Comparison of ENCODE assay signal across 18 cellular contexts in the genomic region with DNA sequence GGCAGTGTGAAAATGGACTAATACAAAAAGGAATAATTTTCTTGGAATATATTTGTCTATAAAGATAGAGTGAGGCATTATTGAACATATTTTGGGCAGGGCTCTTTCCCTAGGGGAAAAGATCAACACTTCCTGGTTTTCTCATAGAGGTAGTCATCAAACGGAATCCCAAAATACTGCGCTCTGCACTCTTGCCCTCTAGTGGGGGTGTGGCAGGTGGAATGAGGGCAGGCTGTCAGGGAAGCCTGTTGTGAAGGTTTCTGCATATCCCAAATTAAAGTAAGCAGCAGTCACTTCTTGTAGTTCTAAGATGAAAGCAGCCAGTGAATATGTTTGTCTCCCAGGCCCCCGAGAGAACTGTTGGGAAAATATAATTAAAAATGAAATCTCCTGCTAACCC.
"Had no signal": no experiment of that assay in that cellular context is flagged by ENCODE, and none has a peak within 500 bp of the region (broad histone marks: within the 10 kb centered on the region; RNA-seq: fewer than 3 reads in every experiment).

No MANE protein-coding gene starts in this region.

- H3K4me1 Mint-ChIP-seq: activated naive CD8-positive, alpha-beta T cell treated with anti-CD3 and anti-CD28 coated beads, Interleukin-2, amount 10 ng/mL, durations not matched to agents 7 days and 5 days; central memory CD8-positive, alpha-beta T cell; mesothelial cell of epicardium had no signal

- DNase-seq: activated CD4-positive, alpha-beta T cell treated with anti-CD3 and anti-CD28 coated beads, Interleukin-2, amount 50 U/mL, for 1 hour; activated naive CD4-positive, alpha-beta T cell; activated naive CD8-positive, alpha-beta T cell treated with anti-CD3 and anti-CD28 coated beads, Interleukin-2, amount 10 ng/mL, durations not matched to agents 7 days and 5 days; effector CD8-positive, alpha-beta T cell; foreskin melanocyte; heart left ventricle; left colon; lower lobe of right lung; ovary; right lobe of liver; T-helper 2 cell; upper lobe of left lung had no signal

- H3K4me3 Mint-ChIP-seq: activated naive CD8-positive, alpha-beta T cell treated with anti-CD3 and anti-CD28 coated beads, Interleukin-2, amount 10 ng/mL, durations not matched to agents 7 days and 5 days; brain; central memory CD8-positive, alpha-beta T cell; mesothelial cell of epicardium; neural crest cell; stimulated activated naive CD8-positive, alpha-beta T cell treated with anti-CD3 and anti-CD28 coated beads, Interleukin-15, Interleukin-2, amounts not matched to agents 100 ng/mL and 50 ng/mL, for 24 hours had no signal

- H3K4me1 ChIP-seq: heart left ventricle, lower lobe of right lung, right lobe of liver, upper lobe of left lung had no signal

- H3K4me3 ChIP-seq: coronary artery, heart left ventricle, lower lobe of right lung, ovary, right lobe of liver, upper lobe of left lung had no signal

- H3K36me3 ChIP-seq: heart left ventricle, lower lobe of right lung, ovary, right lobe of liver, upper lobe of left lung had no signal

- H3K27ac ChIP-seq: coronary artery, heart left ventricle, lower lobe of right lung, ovary, right lobe of liver, upper lobe of left lung had no signal

- H3K27ac Mint-ChIP-seq: activated naive CD8-positive, alpha-beta T cell treated with anti-CD3 and anti-CD28 coated beads, Interleukin-2, amount 10 ng/mL, durations not matched to agents 7 days and 5 days; mesothelial cell of epicardium; stimulated activated naive CD8-positive, alpha-beta T cell treated with anti-CD3 and anti-CD28 coated beads, Interleukin-15, Interleukin-2, amounts not matched to agents 100 ng/mL and 50 ng/mL, for 24 hours had no signal

- H3K36me3 Mint-ChIP-seq: activated naive CD8-positive, alpha-beta T cell treated with anti-CD3 and anti-CD28 coated beads, Interleukin-2, amount 10 ng/mL, durations not matched to agents 7 days and 5 days; brain; mesothelial cell of epicardium had no signal

- H3K27me3 Mint-ChIP-seq: activated naive CD8-positive, alpha-beta T cell treated with anti-CD3 and anti-CD28 coated beads, Interleukin-2, amount 10 ng/mL, durations not matched to agents 7 days and 5 days; central memory CD8-positive, alpha-beta T cell; stimulated activated naive CD8-positive, alpha-beta T cell treated with anti-CD3 and anti-CD28 coated beads, Interleukin-15, Interleukin-2, amounts not matched to agents 100 ng/mL and 50 ng/mL, for 24 hours had no signal

- H3K27me3 ChIP-seq: heart left ventricle, ovary, right lobe of liver, upper lobe of left lung had no signal

- H3K9me3 Mint-ChIP-seq: activated naive CD8-positive, alpha-beta T cell treated with anti-CD3 and anti-CD28 coated beads, Interleukin-2, amount 10 ng/mL, durations not matched to agents 7 days and 5 days; central memory CD8-positive, alpha-beta T cell had no signal

- H3K9me3 ChIP-seq: heart left ventricle, lower lobe of right lung, ovary, right lobe of liver, upper lobe of left lung had no signal

- ATAC-seq: heart left ventricle, left colon, lower lobe of right lung, right lobe of liver had no signal
